Comparison of ENCODE assay signal across 13 cellular contexts in the genomic region with DNA sequence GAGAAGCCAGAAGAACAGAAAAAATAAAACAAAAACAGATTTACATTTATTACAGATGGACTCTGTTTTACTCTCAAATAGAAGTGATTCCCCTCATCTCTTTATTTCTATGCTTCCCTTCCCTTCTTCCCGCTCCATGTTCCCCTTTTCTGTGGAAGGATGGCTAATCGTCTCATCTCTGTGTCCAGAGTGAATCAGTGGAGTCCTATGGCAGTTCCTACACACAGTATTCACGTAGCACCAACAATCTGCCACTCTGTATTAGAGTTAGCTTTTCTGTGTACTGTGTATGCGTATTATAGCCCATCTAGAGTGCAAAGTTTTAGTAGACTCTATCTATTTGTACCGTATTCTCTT. TPM values are rescaled to one million over a fixed set of nuclear protein-coding genes. Genes with fewer than 3 reads are reported as not detected.
A peak's percentile ranks its signal among the peaks of the same experiment; 100 is the strongest.
DNase-seq lines count a peak whose midpoint lies in the region; FAIRE-seq and TF ChIP-seq lines count a peak whose summit lies in the region.
"Had no signal": no experiment of that assay in that cellular context is flagged by ENCODE, and none has a peak within 500 bp of the region (broad histone marks: within the 10 kb centered on the region; RNA-seq: fewer than 3 reads in every experiment).

No MANE protein-coding gene starts in this region.

- H3K36me3 Mint-ChIP-seq in neural progenitor cell: no peaks in the 10 kb centered on the region
- H3K36me3 Mint-ChIP-seq in activated T-helper 1 cell treated with anti-CD3 and anti-CD28 coated beads, Interleukin-12 subunit alpha, Interleukin-12 subunit beta, Interleukin-2, Interleukin-4 antibody, amounts not matched to agents 30 ng/mL and 10 ng/mL and 1 ng/mL, durations not matched to agents 14 hours and 24 hours and 36 hours (ENCODE audit: low read depth): no peaks in the 10 kb centered on the region
- H3K36me3 Mint-ChIP-seq: CD4-positive, alpha-beta memory T cell had no signal

- H3K79me2 ChIP-seq in neural progenitor cell (ENCODE audit: low read depth): no peaks in the 10 kb centered on the region

- H4K20me1 ChIP-seq in neural progenitor cell (ENCODE audit: low read depth): no peaks in the 10 kb centered on the region

- H3K9me3 ChIP-seq in BE2C (no peaks in the 10 kb centered on the region), neural progenitor cell (ENCODE audit: low read depth) (no peaks in the 10 kb centered on the region)

- no peaks in the 10 kb centered on the region; the same call in 1 of the 2 replicates for H3K4me1 ChIP-seq in BE2C
- H3K4me1 ChIP-seq in neural progenitor cell: peaks cover 20% of the 10 kb centered on the region

- H2AFZ ChIP-seq in neural progenitor cell (replicated peaks): no peak overlapping the region

- H3K27me3 Mint-ChIP-seq in neural progenitor cell (ENCODE audit: insufficient read depth, low read depth): peaks cover 1% of the 10 kb centered on the region
- H3K27me3 Mint-ChIP-seq in activated T-helper 1 cell treated with anti-CD3 and anti-CD28 coated beads, Interleukin-12 subunit alpha, Interleukin-12 subunit beta, Interleukin-2, Interleukin-4 antibody, amounts not matched to agents 30 ng/mL and 10 ng/mL and 1 ng/mL, durations not matched to agents 14 hours and 24 hours and 36 hours (ENCODE audit: insufficient read depth): peaks cover 20% of the 10 kb centered on the region
- H3K27me3 Mint-ChIP-seq: B cell had no signal

- peaks cover 16% of the 10 kb centered on the region for H3K27me3 ChIP-seq in BE2C
- H3K27me3 ChIP-seq in neural progenitor cell: no peaks in the 10 kb centered on the region

- no peak overlapping the region for H3K27ac ChIP-seq in neural progenitor cell
- H3K27ac ChIP-seq: KMS-11 had no signal

- no peak overlapping the region for H3K4me3 Mint-ChIP-seq in neural progenitor cell
- no peak overlapping the region for H3K4me3 Mint-ChIP-seq in activated T-helper 1 cell treated with anti-CD3 and anti-CD28 coated beads, Interleukin-12 subunit alpha, Interleukin-12 subunit beta, Interleukin-2, Interleukin-4 antibody, amounts not matched to agents 30 ng/mL and 10 ng/mL and 1 ng/mL, durations not matched to agents 14 hours and 24 hours and 36 hours
- H3K4me3 Mint-ChIP-seq: B cell; CD4-positive, alpha-beta memory T cell had no signal

- DNase-seq in BE2C (no peak), GM12891 (ENCODE audit: insufficient read length, low spot score) (no peak), NCI-H748 treated with DMSO at 0.1 percent for 48 hours (lab: John Stamatoyannopoulos, UW) (peak; percentile 42), neural progenitor cell (ENCODE audit: low spot score) (no peak), SKM-1 (lab: John Stamatoyannopoulos, UW; ENCODE audit: unreplicated experiment) (no peak)
- DNase-seq in activated T-helper 1 cell treated with anti-CD3 and anti-CD28 coated beads, Interleukin-12 subunit alpha, Interleukin-12 subunit beta, Interleukin-2, Interleukin-4 antibody, amounts not matched to agents 30 ng/mL and 10 ng/mL and 1 ng/mL, durations not matched to agents 14 hours and 24 hours and 36 hours (ENCODE audit: low spot score): no peak
- no peak for DNase-seq in activated effector memory CD4-positive, alpha-beta T cell treated with Interleukin-2 at 50 U/mL for 16 hours
- DNase-seq: CD4-positive, alpha-beta memory T cell; NCI-H1105; NCI-H1694 treated with DMSO at 0.1 percent for 48 hours; NCI-H2171 had no signal

- FAIRE-seq in GM12891 (lab: Jason Lieb, UNC): peak; percentile 35

- peaks cover 12% of the 10 kb centered on the region for H3F3A ChIP-seq in neural progenitor cell (ENCODE audit: low read depth)

- H3K36me3 ChIP-seq in BE2C (no peaks in the 10 kb centered on the region), neural progenitor cell (no peaks in the 10 kb centered on the region)

- no peaks in the 10 kb centered on the region for H3K9me3 Mint-ChIP-seq in neural progenitor cell
- H3K9me3 Mint-ChIP-seq in activated T-helper 1 cell treated with anti-CD3 and anti-CD28 coated beads, Interleukin-12 subunit alpha, Interleukin-12 subunit beta, Interleukin-2, Interleukin-4 antibody, amounts not matched to agents 30 ng/mL and 10 ng/mL and 1 ng/mL, durations not matched to agents 14 hours and 24 hours and 36 hours: no peaks in the 10 kb centered on the region
- H3K9me3 Mint-ChIP-seq: CD4-positive, alpha-beta memory T cell had no signal

- TF ChIP-seq CTCF in BE2C (IDR thresholded peaks at IDR 0.05; ENCODE audit: low read depth, low read length): no peak
- no peak for TF ChIP-seq CTCF in neural progenitor cell (IDR thresholded peaks at IDR 0.05)

- H3K9ac ChIP-seq in neural progenitor cell: no peak overlapping the region
- H3K9ac ChIP-seq: KMS-11 had no signal

- H3K4me1 Mint-ChIP-seq in neural progenitor cell: peaks cover 12% of the 10 kb centered on the region
- peaks cover 18% of the 10 kb centered on the region for H3K4me1 Mint-ChIP-seq in activated T-helper 1 cell treated with anti-CD3 and anti-CD28 coated beads, Interleukin-12 subunit alpha, Interleukin-12 subunit beta, Interleukin-2, Interleukin-4 antibody, amounts not matched to agents 30 ng/mL and 10 ng/mL and 1 ng/mL, durations not matched to agents 14 hours and 24 hours and 36 hours (ENCODE audit: low read depth)

- TF ChIP-seq POLR2A in GM12891 (IDR thresholded peaks at IDR 0.05; ENCODE audit: low read depth, low read length): no peak

- H3K4me3 ChIP-seq in BE2C (ENCODE audit: low read depth, low read length): peak overlapping the region; percentile 54
- H3K4me3 ChIP-seq in neural progenitor cell: no peak overlapping the region

- intact Hi-C loops in activated T-helper 1 cell treated with anti-CD3 and anti-CD28 coated beads, Interleukin-12 subunit alpha, Interleukin-12 subunit beta, Interleukin-2, Interleukin-4 antibody, amounts not matched to agents 30 ng/mL and 10 ng/mL and 1 ng/mL, durations not matched to agents 14 hours and 24 hours and 36 hours (cut with micrococcal nuclease): loop anchor here (10.0 kb wide), 2 partner anchors 404 to 1914 kb away; a partner anchor contains a TSS

- H3K27ac Mint-ChIP-seq in neural progenitor cell: no peak overlapping the region
- no peak overlapping the region for H3K27ac Mint-ChIP-seq in activated T-helper 1 cell treated with anti-CD3 and anti-CD28 coated beads, Interleukin-12 subunit alpha, Interleukin-12 subunit beta, Interleukin-2, Interleukin-4 antibody, amounts not matched to agents 30 ng/mL and 10 ng/mL and 1 ng/mL, durations not matched to agents 14 hours and 24 hours and 36 hours
- H3K27ac Mint-ChIP-seq: B cell; CD4-positive, alpha-beta memory T cell had no signal

- H3K4me2 ChIP-seq in neural progenitor cell: peak overlapping the region; percentile 41
- H3K4me2 ChIP-seq: KMS-11 had no signal

TF ChIP-seq in GM12891, 5 proteins besides CTCF, POLR2A, EP300 and RAD21:
- TF ChIP-seq POLR2AphosphoS5 (IDR thresholded peaks at IDR 0.05; ENCODE audit: low read depth, low read length) (no peak), POU2F2 (IDR thresholded peaks at IDR 0.05; ENCODE audit: low read depth, low read length) (no peak)

RNA-seq across cellular contexts. Expression of a gene that starts 6.8 kb away (rescaled TPM):
- 0.49 TPM for polyA plus RNA-seq in BE2C (2012; ENCODE audit: insufficient read depth, insufficient read length, low read depth)
- 8.9 TPM for polyA plus RNA-seq in GM12891 (2012; ENCODE audit: low read depth, missing spikeins)
- total RNA-seq in neural progenitor cell (ENCODE audit: low replicate concordance): 4.4 and 6.7 TPM in 2 replicates
- 2.1 and 2.4 TPM in 2 replicates for total RNA-seq in activated T-helper 1 cell treated with anti-CD3 and anti-CD28 coated beads, Interleukin-12 subunit alpha, Interleukin-12 subunit beta, Interleukin-2, Interleukin-4 antibody, amounts not matched to agents 30 ng/mL and 10 ng/mL and 1 ng/mL, durations not matched to agents 14 hours and 24 hours and 36 hours
